16 cellular contexts compared by ENCODE assay signal in genomic region chr2:239966848-239967136, GRCh38. TPM values are rescaled to one million over a fixed set of nuclear protein-coding genes. Genes with fewer than 3 reads are reported as not detected.
A peak's percentile ranks its signal among the peaks of the same experiment; 100 is the strongest.
DNase-seq lines count a peak whose midpoint lies in the region; ATAC-seq and TF ChIP-seq lines count a peak whose summit lies in the region.
"Had no signal": no experiment of that assay in that cellular context is flagged by ENCODE, and none has a peak within 500 bp of the region (broad histone marks: within the 10 kb centered on the region; RNA-seq: fewer than 3 reads in every experiment).

No MANE protein-coding gene starts in this region.

- no peak for TF ChIP-seq POLR2A in esophagus squamous epithelium (IDR thresholded peaks at IDR 0.05)

- DNase-seq in RWPE1 (ENCODE audit: low spot score) (peak; percentile 8), esophagus squamous epithelium (lab: John Stamatoyannopoulos, UW) (no peak), left ventricle myocardium superior (peak; percentile 79), ACHN (no peak), neural progenitor cell (ENCODE audit: low spot score) (no peak)
- no peak for DNase-seq in activated T-cell treated with anti-CD3 and anti-CD28 coated beads, Interleukin-2, amount 50 U/mL, for 24 hours
- DNase-seq: Calu3; CD4-positive, alpha-beta T cell; KG1; NCI-H1092 treated with DMSO at 0.1 percent for 48 hours; NCI-H1694; PC-3 had no signal

- no peaks in the 10 kb centered on the region for H3K27me3 ChIP-seq in esophagus squamous epithelium
- H3K27me3 ChIP-seq in neural progenitor cell = no peaks in the 10 kb centered on the region

- no peak overlapping the region for H3K4me3 ChIP-seq in esophagus squamous epithelium
- H3K4me3 ChIP-seq in skin epidermis = no peak overlapping the region
- no peak overlapping the region for H3K4me3 ChIP-seq in neural progenitor cell
- H3K4me3 ChIP-seq: GM12878 had no signal

- H3K36me3 ChIP-seq in esophagus squamous epithelium = peaks cover 9 to 86% (median 14%) of the 10 kb centered on the region in 3 donors
- peaks cover 11% of the 10 kb centered on the region for H3K36me3 ChIP-seq in neural progenitor cell

- no peak overlapping the region for H3K9ac ChIP-seq in neural progenitor cell

- POLR2A ChIA-PET in RWPE1 (lab: Yijun Ruan, JAX; ENCODE audit: low non-redundant PET) = no interaction called here

- peaks cover 2% of the 10 kb centered on the region for H3K4me1 Mint-ChIP-seq in activated T-cell treated with anti-CD3 and anti-CD28 coated beads, Interleukin-2, amount 50 U/mL, for 24 hours (ENCODE audit: low read depth)
- peaks cover 5% of the 10 kb centered on the region for H3K4me1 Mint-ChIP-seq in neural progenitor cell
- H3K4me1 Mint-ChIP-seq: B cell had no signal

- TF ChIP-seq CTCF in RWPE1 (conservative IDR thresholded peaks at IDR 0.05; ENCODE audit: low read depth) (no peak), esophagus squamous epithelium (IDR thresholded peaks at IDR 0.05) (no peak), neural progenitor cell (IDR thresholded peaks at IDR 0.05) (no peak)

- peaks cover 97% of the 10 kb centered on the region for H3K36me3 Mint-ChIP-seq in activated T-cell treated with anti-CD3 and anti-CD28 coated beads, Interleukin-2, amount 50 U/mL, for 24 hours (ENCODE audit: low read depth)
- H3K36me3 Mint-ChIP-seq in neural progenitor cell = peaks cover 54% of the 10 kb centered on the region

- H3K9me3 Mint-ChIP-seq in activated T-cell treated with anti-CD3 and anti-CD28 coated beads, Interleukin-2, amount 50 U/mL, for 24 hours = peaks cover 18% of the 10 kb centered on the region
- H3K9me3 Mint-ChIP-seq in neural progenitor cell = peaks cover 22% of the 10 kb centered on the region

- H3K27ac Mint-ChIP-seq in activated T-cell treated with anti-CD3 and anti-CD28 coated beads, Interleukin-2, amount 50 U/mL, for 24 hours = no peak overlapping the region
- H3K27ac Mint-ChIP-seq in neural progenitor cell = no peak overlapping the region
- H3K27ac Mint-ChIP-seq: CD4-positive, alpha-beta T cell had no signal

- no peak overlapping the region for H3K4me3 Mint-ChIP-seq in activated T-cell treated with anti-CD3 and anti-CD28 coated beads, Interleukin-2, amount 50 U/mL, for 24 hours
- no peak overlapping the region for H3K4me3 Mint-ChIP-seq in neural progenitor cell
- H3K4me3 Mint-ChIP-seq: B cell; CD4-positive, alpha-beta T cell had no signal

- CTCF ChIA-PET in RWPE1 (lab: Yijun Ruan, JAX) = interaction anchor here (0.7 kb wide), 1 partner anchor 73 kb away, joined by 5 read pairs; no protein-coding TSS in a partner anchor

- no peaks in the 10 kb centered on the region for H3K79me2 ChIP-seq in neural progenitor cell (ENCODE audit: low read depth)

- no peak overlapping the region for H3K4me2 ChIP-seq in neural progenitor cell

- ATAC-seq in left ventricle myocardium superior = peak; percentile 77
- ATAC-seq in SK-N-SH treated with all-trans-retinoic acid at 6 μM for 48 hours = no peak
- ATAC-seq: GM12878 had no signal

- peaks cover 0 to 26% (median 24%) of the 10 kb centered on the region in 3 donors for H3K9me3 ChIP-seq in esophagus squamous epithelium
- peaks cover 15% of the 10 kb centered on the region for H3K9me3 ChIP-seq in neural progenitor cell (ENCODE audit: low read depth)

- 4 to 20% methylated on average over 4 of the region's 4 CpGs for WGBS in esophagus squamous epithelium, 2 donors

- peaks cover 5% of the 10 kb centered on the region for H3F3A ChIP-seq in neural progenitor cell (ENCODE audit: low read depth)

- H3K27ac ChIP-seq in RWPE1 (peak overlapping the region; percentile 92), esophagus squamous epithelium (peak overlapping the region; percentile 53 to 81 (median 70)), skin epidermis (peak overlapping the region in 17 of 21 experiments; percentile 8 to 79 (median 66)), neural progenitor cell (no peak overlapping the region)

- in situ Hi-C loops in ACHN (cut with HindIII; ENCODE audit: low pct_ligation_motif_present, low pct_unique_long_range_greater_than_20kb, low sequenced_read_pairs) = no loop called here

- intact Hi-C loops in esophagus squamous epithelium (cut with DNase I) = no loop called here
- intact Hi-C loops in left ventricle myocardium superior (cut with micrococcal nuclease) = no loop called here

- H3K27me3 Mint-ChIP-seq in activated T-cell treated with anti-CD3 and anti-CD28 coated beads, Interleukin-2, amount 50 U/mL, for 24 hours = no peaks in the 10 kb centered on the region
- peaks cover 2% of the 10 kb centered on the region for H3K27me3 Mint-ChIP-seq in neural progenitor cell (ENCODE audit: insufficient read depth, low read depth)
- H3K27me3 Mint-ChIP-seq: B cell; CD4-positive, alpha-beta T cell had no signal

- H4K20me1 ChIP-seq in neural progenitor cell (ENCODE audit: low read depth) = no peaks in the 10 kb centered on the region

- no peak overlapping the region for H2AFZ ChIP-seq in neural progenitor cell (replicated peaks)

- H3K4me1 ChIP-seq in esophagus squamous epithelium (peaks cover 0 to 24% (median 20%) of the 10 kb centered on the region in 3 donors), neural progenitor cell (no peaks in the 10 kb centered on the region)

TF ChIP-seq in SK-N-SH treated with all-trans-retinoic acid at 6 μM for 48 hours, 23 proteins besides CTCF, POLR2A, EP300 and RAD21:
- TF ChIP-seq ESRRG (CRISPR knock-in tag; IDR thresholded peaks at IDR 0.05) (no peak), RARB (CRISPR knock-in tag; IDR thresholded peaks at IDR 0.05) (no peak), CSDC2 (CRISPR knock-in tag; IDR thresholded peaks at IDR 0.05) (no peak), CSRNP3 (CRISPR knock-in tag; IDR thresholded peaks at IDR 0.05) (no peak)

RNA-seq across cellular contexts. Expression of gene NDUFA10, which starts 58.4 kb away (rescaled TPM):
- total RNA-seq in esophagus squamous epithelium (100 to 1,000 TPM in 2 of 4 donors, 10 to 100 TPM in 2; 62.4 to 259 (median 104) TPM), left ventricle myocardium superior (431 TPM), neural progenitor cell (ENCODE audit: low replicate concordance) (64.1 and 86.4 TPM in 2 replicates)

Comparison
In these comparisons a context has a peak if more than half of its experiments do, and no peak if none do; other contexts are left out.
1. DNase-seq: peak in RWPE1 (single experiment) and left ventricle myocardium superior (single experiment); none in esophagus squamous epithelium (single experiment), activated T-cell treated with anti-CD3 and anti-CD28 coated beads, Interleukin-2, amount 50 U/mL, for 24 hours (single experiment), ACHN (single experiment) and neural progenitor cell (single experiment).